In the genomic region with DNA sequence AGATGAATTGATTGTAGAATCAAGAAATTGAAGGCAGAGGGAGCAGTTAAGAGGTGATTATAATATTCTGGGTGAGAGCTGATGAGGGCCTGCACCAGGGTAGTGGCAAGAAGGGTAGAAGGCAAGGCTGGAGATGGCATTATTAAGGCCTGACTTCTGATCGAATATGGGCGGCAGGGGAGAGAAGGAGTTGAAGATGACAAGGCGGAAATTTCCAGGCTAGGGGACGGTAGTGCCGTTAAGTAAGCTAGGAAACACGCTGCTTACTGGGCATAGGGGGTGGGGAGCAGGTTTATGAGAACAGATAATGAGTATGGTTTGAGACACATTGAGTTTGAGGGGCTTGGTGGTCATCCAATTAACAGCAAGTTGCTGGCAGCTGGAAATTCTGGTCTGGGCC, we compare ENCODE assay signal across 17 cellular contexts.
"Had no signal": no experiment of that assay in that cellular context is flagged by ENCODE, and none has a peak within 500 bp of the region (broad histone marks: within the 10 kb centered on the region; RNA-seq: fewer than 3 reads in every experiment).

No MANE protein-coding gene starts in this region.

- H3K4me3 Mint-ChIP-seq: activated naive CD4-positive, alpha-beta T cell treated with anti-CD3 and anti-CD28 coated beads for 36 hours; activated T-cell treated with anti-CD3 and anti-CD28 coated beads, Interleukin-2, amount 50 U/mL, for 4 hours; brain; nephron; T-helper 1 cell treated with Interleukin-12 subunit alpha and Interleukin-12 subunit beta and Interleukin-4 antibody, amounts not matched to agents 30 μg/mL and 1 μg/mL, for 36 hours had no signal

- ATAC-seq: activated T-cell treated with anti-CD3 and anti-CD28 coated beads, Interleukin-2, amount 50 U/mL, for 4 hours; heart right ventricle; left colon had no signal

- H3K4me1 ChIP-seq: suprapubic skin had no signal

- H3K36me3 ChIP-seq: suprapubic skin had no signal

- H3K9me3 Mint-ChIP-seq: activated naive CD4-positive, alpha-beta T cell treated with anti-CD3 and anti-CD28 coated beads for 36 hours; activated T-cell treated with anti-CD3 and anti-CD28 coated beads, Interleukin-2, amount 50 U/mL, for 4 hours; T-helper 1 cell treated with Interleukin-12 subunit alpha and Interleukin-12 subunit beta and Interleukin-4 antibody, amounts not matched to agents 30 μg/mL and 1 μg/mL, for 36 hours had no signal

- DNase-seq: activated CD4-positive, CD25-positive, alpha-beta regulatory T cell treated with anti-CD3 and anti-CD28 coated beads, Interleukin-2, amount 50 U/mL, for 72 hours; activated CD8-positive, alpha-beta memory T cell treated with anti-CD3 and anti-CD28 coated beads, Interleukin-2, amount 50 U/mL, for 48 hours; activated naive CD4-positive, alpha-beta T cell treated with anti-CD3 and anti-CD28 coated beads for 36 hours; activated T-cell treated with anti-CD3 and anti-CD28 coated beads, Interleukin-2, amount 50 U/mL, for 4 hours; dermis blood vessel endothelial cell; effector memory CD4-positive, alpha-beta T cell; heart right ventricle; left colon; mesenchymal stem cell; stimulated activated CD4-positive, alpha-beta T cell treated with anti-CD3 and anti-CD28 coated beads, Interleukin-2, amount 100 ng/mL, for 48 hours; stimulated activated CD8-positive, alpha-beta memory T cell treated with anti-CD3 and anti-CD28 coated beads, Interleukin-4, amount 100 ng/mL, for 48 hours; stimulated activated naive CD4-positive, alpha-beta T cell treated with Interleukin-2 at 50 U/mL for 16 hours had no signal

- H3K27me3 Mint-ChIP-seq: brain had no signal

- H3K27ac Mint-ChIP-seq: activated naive CD4-positive, alpha-beta T cell treated with anti-CD3 and anti-CD28 coated beads for 36 hours; nephron; T-helper 1 cell treated with Interleukin-12 subunit alpha and Interleukin-12 subunit beta and Interleukin-4 antibody, amounts not matched to agents 30 μg/mL and 1 μg/mL, for 36 hours had no signal

- H3K27ac ChIP-seq: heart right ventricle, suprapubic skin, tibial nerve had no signal

- H3K4me3 ChIP-seq: heart right ventricle, suprapubic skin, tibial nerve had no signal

- H3K9me3 ChIP-seq: heart right ventricle, suprapubic skin, tibial nerve had no signal

- H3K27me3 ChIP-seq: heart right ventricle, suprapubic skin, tibial nerve had no signal

- H3K4me1 Mint-ChIP-seq: brain had no signal
